Comparison of ENCODE assay signal across 8 cellular contexts in the genomic region with DNA sequence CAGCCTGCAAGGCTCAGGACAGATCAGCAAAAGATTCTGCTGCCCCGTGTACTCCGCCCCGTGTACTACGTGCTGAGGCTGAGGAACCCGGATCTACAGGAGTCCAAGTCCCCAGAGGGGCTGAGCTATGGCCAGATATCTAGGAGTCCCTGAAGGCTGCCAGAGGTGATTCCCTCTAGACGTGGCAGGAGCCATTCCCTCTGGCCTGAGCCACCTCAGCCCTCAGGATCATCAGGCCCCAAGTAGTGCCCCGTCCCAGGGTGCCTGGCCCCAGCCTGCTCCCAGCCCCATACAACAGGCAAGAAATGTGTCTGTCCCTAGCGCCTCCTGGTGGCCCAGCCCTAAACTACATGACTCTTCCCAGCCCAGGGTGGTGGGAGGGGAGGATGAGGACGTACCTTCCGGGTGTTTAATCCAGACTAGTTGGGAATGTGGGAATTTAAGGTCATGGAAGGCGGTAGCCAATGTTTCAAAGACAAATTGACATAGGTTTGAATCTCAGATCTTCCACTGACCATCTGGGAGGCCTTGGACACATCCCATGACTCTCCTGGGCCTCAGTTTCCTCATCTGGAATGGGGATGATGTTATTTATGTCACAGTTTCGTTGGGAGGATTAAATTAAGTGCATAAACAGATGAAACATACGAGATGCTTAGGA. TPM values are rescaled to one million over a fixed set of nuclear protein-coding genes. Genes with fewer than 3 reads are reported as not detected.
DNase-seq lines count a peak whose midpoint lies in the region; ATAC-seq and TF ChIP-seq lines count a peak whose summit lies in the region.

No MANE protein-coding gene starts in this region.

- peak overlapping the region; percentile 3 for H3K27ac ChIP-seq in RWPE2 (ENCODE audit: poor library complexity, severe bottlenecking)
- no peak overlapping the region for H3K27ac ChIP-seq in ovary
- peak overlapping the region; percentile 55 to 59 for H3K27ac ChIP-seq in testis

- no peak overlapping the region for H3K27ac Mint-ChIP-seq in activated T-helper 2 cell treated with anti-CD3 and anti-CD28 coated beads, Interferon-gamma antibody, Interleukin-2, Interleukin-4, amounts not matched to agents 10 μg/mL and 5 μg/mL and 100 μg/mL, durations not matched to agents 14 hours and 24 hours and 36 hours

- H3K9me3 ChIP-seq in RWPE2 (ENCODE audit: severe bottlenecking) (no peaks in the 10 kb centered on the region), ovary (no peaks in the 10 kb centered on the region), testis (no peaks in the 10 kb centered on the region)

- H3K9me3 Mint-ChIP-seq in activated T-helper 2 cell treated with anti-CD3 and anti-CD28 coated beads, Interferon-gamma antibody, Interleukin-2, Interleukin-4, amounts not matched to agents 10 μg/mL and 5 μg/mL and 100 μg/mL, durations not matched to agents 14 hours and 24 hours and 36 hours, result no peaks in the 10 kb centered on the region

- TF ChIP-seq POLR2A in ovary (IDR thresholded peaks at IDR 0.05) (peak; percentile 39), testis (IDR thresholded peaks at IDR 0.05) (no peak)

- 27 to 28% (median 28%) methylated on average over 12 to 13 of the region's 13 CpGs for WGBS in ovary, 3 donors
- WGBS in testis, 2 donors, result 34 to 50% methylated on average over 8 to 13 of the region's 13 CpGs

- no peaks in the 10 kb centered on the region for H3K27me3 Mint-ChIP-seq in activated T-helper 2 cell treated with anti-CD3 and anti-CD28 coated beads, Interferon-gamma antibody, Interleukin-2, Interleukin-4, amounts not matched to agents 10 μg/mL and 5 μg/mL and 100 μg/mL, durations not matched to agents 14 hours and 24 hours and 36 hours (ENCODE audit: low read depth)

- peaks cover 7% of the 10 kb centered on the region for H3K4me1 Mint-ChIP-seq in activated T-helper 2 cell treated with anti-CD3 and anti-CD28 coated beads, Interferon-gamma antibody, Interleukin-2, Interleukin-4, amounts not matched to agents 10 μg/mL and 5 μg/mL and 100 μg/mL, durations not matched to agents 14 hours and 24 hours and 36 hours (ENCODE audit: low read depth)

- peaks cover 10% of the 10 kb centered on the region for H3K4me1 ChIP-seq in RWPE2 (ENCODE audit: insufficient read depth, poor library complexity, severe bottlenecking)
- H3K4me1 ChIP-seq in ovary (ENCODE audit: insufficient read depth), result peaks cover 5% of the 10 kb centered on the region
- peaks cover 24% of the 10 kb centered on the region for H3K4me1 ChIP-seq in testis

- no peak overlapping the region for H3K4me3 Mint-ChIP-seq in activated T-helper 2 cell treated with anti-CD3 and anti-CD28 coated beads, Interferon-gamma antibody, Interleukin-2, Interleukin-4, amounts not matched to agents 10 μg/mL and 5 μg/mL and 100 μg/mL, durations not matched to agents 14 hours and 24 hours and 36 hours (ENCODE audit: low read depth)

- peak; percentile 33 for DNase-seq in NCI-H2029 treated with DMSO at 0.1 percent for 48 hours (lab: John Stamatoyannopoulos, UW)
- DNase-seq in NCI-H2029 (lab: John Stamatoyannopoulos, UW), result no peak
- DNase-seq in KBM-7, result peak; percentile 92
- DNase-seq in RWPE2 (ENCODE audit: low spot score), result peak; percentile 88
- peak; percentile 72 for DNase-seq in activated T-helper 2 cell treated with anti-CD3 and anti-CD28 coated beads, Interferon-gamma antibody, Interleukin-2, Interleukin-4, amounts not matched to agents 10 μg/mL and 5 μg/mL and 100 μg/mL, durations not matched to agents 14 hours and 24 hours and 36 hours (ENCODE audit: low spot score)
- DNase-seq in foreskin melanocyte, result peak; percentile 80
- DNase-seq in ovary, result peak; percentile 80 to 94 (median 90)
- peak; percentile 92 for DNase-seq in testis

- TF ChIP-seq EP300 in ovary (IDR thresholded peaks at IDR 0.05), result no peak

- TF ChIP-seq CTCF in RWPE2 (IDR thresholded peaks at IDR 0.05; ENCODE audit: poor library complexity, severe bottlenecking), result peak; percentile 100
- TF ChIP-seq CTCF in ovary (IDR thresholded peaks at IDR 0.05), result peak; percentile 58 to 98 (median 95)
- TF ChIP-seq CTCF in testis (IDR thresholded peaks at IDR 0.05), result peak; percentile 86 to 96 (median 95)

- peak; percentile 83 for ATAC-seq in RWPE2 (ENCODE audit: low read depth)

- no peaks in the 10 kb centered on the region for H3K36me3 Mint-ChIP-seq in activated T-helper 2 cell treated with anti-CD3 and anti-CD28 coated beads, Interferon-gamma antibody, Interleukin-2, Interleukin-4, amounts not matched to agents 10 μg/mL and 5 μg/mL and 100 μg/mL, durations not matched to agents 14 hours and 24 hours and 36 hours (ENCODE audit: low read depth)

- in situ Hi-C loops in KBM-7 (cut with MboI; ENCODE audit: low pct_unique_long_range_greater_than_20kb, low sequenced_read_pairs), result loop anchor here (10.0 kb wide), 1 partner anchor 276 kb away; no protein-coding TSS in a partner anchor

- H3K4me3 ChIP-seq in RWPE2 (ENCODE audit: severe bottlenecking), result no peak overlapping the region
- no peak overlapping the region for H3K4me3 ChIP-seq in ovary
- H3K4me3 ChIP-seq in testis, result no peak overlapping the region

- intact Hi-C loops in activated T-helper 2 cell treated with anti-CD3 and anti-CD28 coated beads, Interferon-gamma antibody, Interleukin-2, Interleukin-4, amounts not matched to agents 10 μg/mL and 5 μg/mL and 100 μg/mL, durations not matched to agents 14 hours and 24 hours and 36 hours (cut with micrococcal nuclease), result loop anchor here (1.0 to 5.0 kb wide), 4 partner anchors 73 to 274 kb away; a partner anchor contains a TSS
- intact Hi-C loops in ovary (cut with DNase I), result loop anchor here (2.0 to 10.0 kb wide), 7 partner anchors 78 to 476 kb away; a partner anchor contains a TSS
- intact Hi-C loops in testis (cut with DNase I; ENCODE audit: low total_unique reads), result loop anchor here (5.0 kb wide), 1 partner anchor 273 kb away; no protein-coding TSS in a partner anchor

- H3K27me3 ChIP-seq in RWPE2 (ENCODE audit: insufficient read depth, poor library complexity, severe bottlenecking) (no peaks in the 10 kb centered on the region), ovary (no peaks in the 10 kb centered on the region), testis (no peaks in the 10 kb centered on the region)

- H3K36me3 ChIP-seq in RWPE2 (ENCODE audit: low read depth) (no peaks in the 10 kb centered on the region), ovary (no peaks in the 10 kb centered on the region), testis (ENCODE audit: low read depth, missing control alignments) (no peaks in the 10 kb centered on the region)

RNA-seq across cellular contexts. Expression of a gene that starts 49.4 kb away (rescaled TPM):
- total RNA-seq in activated T-helper 2 cell treated with anti-CD3 and anti-CD28 coated beads, Interferon-gamma antibody, Interleukin-2, Interleukin-4, amounts not matched to agents 10 μg/mL and 5 μg/mL and 100 μg/mL, durations not matched to agents 14 hours and 24 hours and 36 hours, result 93.2 and 94.6 TPM in 2 replicates
- total RNA-seq in ovary (10 to 100 TPM; 17.6 to 31.1 (median 26.6) TPM), testis (10 to 100 TPM; 42.0 to 44.3 TPM)
- polyA plus RNA-seq in ovary (10 to 100 TPM; 24.6 to 36.7 TPM), testis (ENCODE audit: insufficient read depth, low read depth, low replicate concordance) (44.0 TPM)

Comparison
In these comparisons a context has a peak if more than half of its experiments do, and no peak if none do; other contexts are left out.
1. H3K27ac ChIP-seq: peak in RWPE2 (single experiment) and testis (2 of 2); none in ovary (0 of 2).
2. Peak in every context shown above with its lines, with median percentiles within 50 percentile points of each other: CTCF ChIP-seq.